10 cellular contexts compared by ENCODE assay signal in the genomic region with DNA sequence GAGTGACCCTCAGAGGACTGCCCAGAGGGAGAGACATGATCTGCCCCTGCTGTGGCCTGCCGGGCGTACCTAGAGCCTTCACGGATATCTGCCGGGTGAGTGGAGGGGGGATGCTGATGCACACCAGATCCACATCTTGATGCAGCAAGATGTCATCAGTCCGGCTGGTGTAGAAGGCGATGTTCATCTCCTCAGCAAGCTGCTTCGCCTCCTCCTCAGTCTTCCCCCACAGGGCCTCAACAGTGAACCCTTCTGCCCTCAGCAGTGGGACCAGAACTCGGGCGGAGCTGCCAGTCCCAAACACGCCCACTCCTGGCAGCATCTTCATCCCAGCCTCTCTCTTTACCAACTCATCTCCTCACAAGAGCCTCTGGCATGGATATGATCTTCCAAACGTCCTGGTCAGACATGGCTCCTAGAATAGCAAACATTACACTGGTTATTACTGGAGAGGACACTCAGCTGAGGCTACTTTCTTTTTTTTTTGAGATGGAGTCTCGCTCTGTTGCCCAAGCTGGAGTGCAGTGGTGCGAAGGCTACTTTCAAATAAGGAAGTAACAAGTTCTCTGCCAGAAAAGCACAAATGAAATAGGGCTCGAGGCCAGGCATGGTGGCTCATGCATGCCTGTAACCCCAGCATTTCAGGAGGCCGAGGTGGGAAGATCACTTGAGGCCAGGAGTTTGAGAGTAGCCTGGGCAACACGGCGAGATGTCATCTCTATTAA. TPM values are rescaled to one million over a fixed set of nuclear protein-coding genes. Genes with fewer than 3 reads are reported as not detected.
A peak's percentile ranks its signal among the peaks of the same experiment; 100 is the strongest.
DNase-seq lines count a peak whose midpoint lies in the region; ATAC-seq and TF ChIP-seq lines count a peak whose summit lies in the region.
"Had no signal": no experiment of that assay in that cellular context is flagged by ENCODE, and none has a peak within 500 bp of the region (broad histone marks: within the 10 kb centered on the region; RNA-seq: fewer than 3 reads in every experiment).

No MANE protein-coding gene starts in this region.

- H3K27me3 ChIP-seq in foreskin keratinocyte (no peaks in the 10 kb centered on the region), WERI-Rb-1 (ENCODE audit: insufficient read depth, low read depth, severe bottlenecking) (no peaks in the 10 kb centered on the region)
- H3K27me3 ChIP-seq: stomach had no signal

- peak overlapping the region; percentile 63 for H3K27ac Mint-ChIP-seq in activated T-helper 17 cell treated with anti-CD3 and anti-CD28 coated beads, Interleukin-2, amount 50 U/mL, for 72 hours
- peak overlapping the region; percentile 58 for H3K27ac Mint-ChIP-seq in nephron progenitor cell
- H3K27ac Mint-ChIP-seq: activated naive CD8-positive, alpha-beta T cell treated with anti-CD3 and anti-CD28 coated beads, Interleukin-2, amount 50 U/mL, for 24 hours had no signal

- peak overlapping the region; percentile 72 for H3K27ac ChIP-seq in C4-2B
- no peak overlapping the region for H3K27ac ChIP-seq in foreskin keratinocyte
- H3K27ac ChIP-seq in WERI-Rb-1 = no peak overlapping the region

- H3K9me3 ChIP-seq in WERI-Rb-1 (ENCODE audit: severe bottlenecking) = no peaks in the 10 kb centered on the region
- H3K9me3 ChIP-seq: stomach had no signal

- TF ChIP-seq CTCF in C4-2B (conservative IDR thresholded peaks at IDR 0.05) = no peak
- no peak for TF ChIP-seq CTCF in GM13976 (IDR thresholded peaks at IDR 0.05; ENCODE audit: borderline replicate concordance, control extremely low read depth, extremely low read depth, insufficient read depth, missing control alignments)
- TF ChIP-seq CTCF in nephron progenitor cell (IDR thresholded peaks at IDR 0.05) = no peak
- no peak for TF ChIP-seq CTCF in foreskin keratinocyte (conservative IDR thresholded peaks at IDR 0.05)
- TF ChIP-seq CTCF in WERI-Rb-1 (IDR thresholded peaks at IDR 0.05; ENCODE audit: low read depth, low read length) = no peak

- in situ Hi-C loops in GM13976 (cut with MboI; ENCODE audit: low sequenced_read_pairs, unreplicated experiment) = loop anchor here (25.0 kb wide), 1 partner anchor 352 kb away; no protein-coding TSS in a partner anchor

- H3K9me3 Mint-ChIP-seq in activated T-helper 17 cell treated with anti-CD3 and anti-CD28 coated beads, Interleukin-2, amount 50 U/mL, for 72 hours = no peaks in the 10 kb centered on the region
- H3K9me3 Mint-ChIP-seq in nephron progenitor cell = no peaks in the 10 kb centered on the region
- H3K9me3 Mint-ChIP-seq: activated naive CD8-positive, alpha-beta T cell treated with anti-CD3 and anti-CD28 coated beads, Interleukin-2, amount 50 U/mL, for 24 hours had no signal

- no peaks in the 10 kb centered on the region for H3K4me1 ChIP-seq in foreskin keratinocyte

- peaks cover 36% of the 10 kb centered on the region for H3K36me3 ChIP-seq in WERI-Rb-1

- H3K4me3 Mint-ChIP-seq in activated T-helper 17 cell treated with anti-CD3 and anti-CD28 coated beads, Interleukin-2, amount 50 U/mL, for 72 hours = peak overlapping the region; percentile 39
- H3K4me3 Mint-ChIP-seq in nephron progenitor cell = no peak overlapping the region
- H3K4me3 Mint-ChIP-seq: activated naive CD8-positive, alpha-beta T cell treated with anti-CD3 and anti-CD28 coated beads, Interleukin-2, amount 50 U/mL, for 24 hours had no signal

- H3K4me1 Mint-ChIP-seq in activated T-helper 17 cell treated with anti-CD3 and anti-CD28 coated beads, Interleukin-2, amount 50 U/mL, for 72 hours = peaks cover 16% of the 10 kb centered on the region
- no peaks in the 10 kb centered on the region for H3K4me1 Mint-ChIP-seq in nephron progenitor cell

- no peak for ATAC-seq in activated T-helper 17 cell treated with anti-CD3 and anti-CD28 coated beads, Interleukin-2, amount 50 U/mL, for 72 hours (replicated peaks)
- no peak for ATAC-seq in HG02852 (IDR thresholded peaks at IDR 0.05; ENCODE audit: unreplicated experiment)
- no peak for ATAC-seq in foreskin keratinocyte
- ATAC-seq: activated naive CD8-positive, alpha-beta T cell treated with anti-CD3 and anti-CD28 coated beads, Interleukin-2, amount 50 U/mL, for 24 hours had no signal

- H3K4me3 ChIP-seq in WERI-Rb-1 (ENCODE audit: low read depth, low read length) = no peak overlapping the region
- H3K4me3 ChIP-seq: stomach had no signal

- DNase-seq in GM13976 (ENCODE audit: low spot score) = peak; percentile 29
- no peak for DNase-seq in nephron progenitor cell
- no peak for DNase-seq in foreskin keratinocyte
- DNase-seq in WERI-Rb-1 = no peak
- DNase-seq in DMS53 (lab: John Stamatoyannopoulos, UW) = no peak
- DNase-seq: activated naive CD8-positive, alpha-beta T cell treated with anti-CD3 and anti-CD28 coated beads, Interleukin-2, amount 50 U/mL, for 24 hours; stomach had no signal

- no peaks in the 10 kb centered on the region for H3K27me3 Mint-ChIP-seq in activated T-helper 17 cell treated with anti-CD3 and anti-CD28 coated beads, Interleukin-2, amount 50 U/mL, for 72 hours
- peaks cover 2% of the 10 kb centered on the region for H3K27me3 Mint-ChIP-seq in nephron progenitor cell (ENCODE audit: low read depth, poor library complexity)
- H3K27me3 Mint-ChIP-seq: activated naive CD8-positive, alpha-beta T cell treated with anti-CD3 and anti-CD28 coated beads, Interleukin-2, amount 50 U/mL, for 24 hours had no signal

- peaks cover 25% of the 10 kb centered on the region for H3K36me3 Mint-ChIP-seq in activated T-helper 17 cell treated with anti-CD3 and anti-CD28 coated beads, Interleukin-2, amount 50 U/mL, for 72 hours (ENCODE audit: low read depth)
- H3K36me3 Mint-ChIP-seq in nephron progenitor cell (ENCODE audit: low read depth) = peaks cover 27% of the 10 kb centered on the region

RNA-seq across cellular contexts. Expression of a gene that starts 18.9 kb away (rescaled TPM):
- total RNA-seq in activated T-helper 17 cell treated with anti-CD3 and anti-CD28 coated beads, Interleukin-2, amount 50 U/mL, for 72 hours = 1 to 10 TPM; 1.5 to 1.8 TPM
- 1.2 and 1.3 TPM in 2 replicates for total RNA-seq in foreskin keratinocyte
- 1.7 and 2.0 TPM in 2 replicates for polyA plus RNA-seq in foreskin keratinocyte

RNA-seq across cellular contexts. Expression of a gene that starts 19.0 kb away (rescaled TPM):
- 1 to 10 TPM; 9.1 to 9.4 TPM for total RNA-seq in activated T-helper 17 cell treated with anti-CD3 and anti-CD28 coated beads, Interleukin-2, amount 50 U/mL, for 72 hours
- 19.1 and 19.5 TPM in 2 replicates for total RNA-seq in foreskin keratinocyte
- 24.0 and 24.5 TPM in 2 replicates for polyA plus RNA-seq in foreskin keratinocyte

RNA-seq across cellular contexts. Expression of a gene that starts 24.8 kb away (rescaled TPM):
- 10 to 100 TPM; 10.7 to 16.5 TPM for total RNA-seq in activated T-helper 17 cell treated with anti-CD3 and anti-CD28 coated beads, Interleukin-2, amount 50 U/mL, for 72 hours
- 1.1 TPM in 2 replicates for total RNA-seq in foreskin keratinocyte
- polyA plus RNA-seq in foreskin keratinocyte = 1.1 and 1.6 TPM in 2 replicates

RNA-seq across cellular contexts. Expression of a gene that starts 25.5 kb away (rescaled TPM):
- 10 to 100 TPM; 37.5 to 63.4 TPM for total RNA-seq in activated T-helper 17 cell treated with anti-CD3 and anti-CD28 coated beads, Interleukin-2, amount 50 U/mL, for 72 hours
- 46.1 and 46.2 TPM in 2 replicates for total RNA-seq in foreskin keratinocyte
- polyA plus RNA-seq in foreskin keratinocyte = 51.3 and 59.1 TPM in 2 replicates

RNA-seq across cellular contexts. Expression of a gene that starts 33.6 kb away (rescaled TPM):
- total RNA-seq in activated T-helper 17 cell treated with anti-CD3 and anti-CD28 coated beads, Interleukin-2, amount 50 U/mL, for 72 hours = 10 to 100 TPM; 13.8 to 20.9 TPM
- total RNA-seq in foreskin keratinocyte = 16.7 and 17.1 TPM in 2 replicates
- polyA plus RNA-seq in foreskin keratinocyte = 14.7 and 14.9 TPM in 2 replicates
